In genomic region chr15:36362508-36362907, GRCh38 we compare ENCODE assay signal across 25 cellular contexts.
A peak's percentile ranks its signal among the peaks of the same experiment; 100 is the strongest.
DNase-seq lines count a peak whose midpoint lies in the region; ATAC-seq and TF ChIP-seq lines count a peak whose summit lies in the region.
"Had no signal": no experiment of that assay in that cellular context is flagged by ENCODE, and none has a peak within 500 bp of the region (broad histone marks: within the 10 kb centered on the region; RNA-seq: fewer than 3 reads in every experiment).

No MANE protein-coding gene starts in this region.

- BruUV-seq in IMR-90 (replicated peaks; lab: Mats Ljungman, UMichigan): no TSS peak

- peak overlapping the region; percentile 97 for H3K4ac ChIP-seq in IMR-90 (ENCODE audit: low read depth, low read length)

- no peak overlapping the region for H3K9ac ChIP-seq in IMR-90 (ENCODE audit: low read depth, low read length)
- H3K9ac ChIP-seq in fibroblast of lung (ENCODE audit: insufficient read depth, low read length): no peak overlapping the region

- H3K4me2 ChIP-seq in IMR-90 (ENCODE audit: low read depth, low read length) (no peak overlapping the region; the same call in 1 of the 2 replicates), fibroblast of lung (ENCODE audit: extremely low read depth, insufficient read depth, low read length) (no peak overlapping the region)

- no peaks in the 10 kb centered on the region for H3K36me3 ChIP-seq in IMR-90 (ENCODE audit: control insufficient read depth, insufficient read depth, low read length)
- no peaks in the 10 kb centered on the region for H3K36me3 ChIP-seq in fibroblast of lung (ENCODE audit: control insufficient read depth, insufficient read depth, low read length)
- H3K36me3 ChIP-seq: esophagus muscularis mucosa, HAP-1, transverse colon had no signal

- H3K27ac Mint-ChIP-seq in mesothelial cell of epicardium: peak overlapping the region; percentile 86
- H3K27ac Mint-ChIP-seq: CD4-positive, CD25-positive, alpha-beta regulatory T cell had no signal

- peak overlapping the region; percentile 97 for H2AK5ac ChIP-seq in IMR-90 (ENCODE audit: low read depth, low read length)

- POLR2A ChIA-PET in IMR-90 (lab: Charles Lee; ENCODE audit: unreplicated experiment): no interaction called here

- H3K9me1 ChIP-seq in IMR-90 (ENCODE audit: insufficient read depth, low read length): peaks cover 15% of the 10 kb centered on the region

- peak overlapping the region; percentile 82 to 95 for H4K8ac ChIP-seq in IMR-90 (ENCODE audit: low read depth in 2 of 2, low read length in 2 of 2)

- peak overlapping the region; percentile 99 for H2BK20ac ChIP-seq in IMR-90 (ENCODE audit: low read depth, low read length)

- peak overlapping the region; percentile 59; the same call in 1 of the 2 replicates for H3K18ac ChIP-seq in IMR-90 (ENCODE audit: low read depth, low read length)

- intact Hi-C loops in IMR-90 (cut with micrococcal nuclease): no loop called here

- no peaks in the 10 kb centered on the region for H3K27me3 Mint-ChIP-seq in mesothelial cell of epicardium (ENCODE audit: low read depth)
- H3K27me3 Mint-ChIP-seq: CD4-positive, CD25-positive, alpha-beta regulatory T cell had no signal

- TF ChIP-seq CTCF in AG10803 (conservative IDR thresholded peaks at IDR 0.05; ENCODE audit: low read length) (no peak), IMR-90 (conservative IDR thresholded peaks at IDR 0.05; ENCODE audit: low read depth, low read length) (no peak), fibroblast of lung (conservative IDR thresholded peaks at IDR 0.05 in 1 of 2, IDR thresholded peaks at IDR 0.05 in 1 of 2; ENCODE audit: low read depth in 1 of 2, low read length in 2 of 2) (no peak), mesothelial cell of epicardium (IDR thresholded peaks at IDR 0.05; ENCODE audit: unreplicated experiment) (no peak)

- H2BK5ac ChIP-seq in IMR-90 (ENCODE audit: low read depth, low read length, poor library complexity, severe bottlenecking): peak overlapping the region; percentile 93

- dilution Hi-C loops in IMR-90 (cut with HindIII; ENCODE audit: low sequenced_read_pairs, unreplicated experiment): no loop called here

- TF ChIP-seq RAD21 in IMR-90 (IDR thresholded peaks at IDR 0.05; ENCODE audit: low read length): no peak

- no peaks in the 10 kb centered on the region for H3K9me3 Mint-ChIP-seq in mesothelial cell of epicardium

- in situ Hi-C loops in IMR-90 (cut with MboI; ENCODE audit: low sequenced_read_pairs): no loop called here

- H3K27me3 ChIP-seq in IMR-90 (ENCODE audit: control insufficient read depth, insufficient read depth, low read length) (no peaks in the 10 kb centered on the region), fibroblast of lung (ENCODE audit: control insufficient read depth, insufficient read depth, low read length) (no peaks in the 10 kb centered on the region)
- H3K27me3 ChIP-seq: esophagus muscularis mucosa, transverse colon had no signal

- CTCF ChIA-PET in IMR-90 (lab: Yijun Ruan, JAX): no interaction called here

- no peak for TF ChIP-seq POLR2A in IMR-90 (IDR thresholded peaks at IDR 0.05; ENCODE audit: low read depth, low read length)

- peak overlapping the region; percentile 97 for H2BK120ac ChIP-seq in IMR-90 (ENCODE audit: low read depth, low read length)

- H3K36me3 Mint-ChIP-seq in mesothelial cell of epicardium: no peaks in the 10 kb centered on the region
- H3K36me3 Mint-ChIP-seq: CD4-positive, CD25-positive, alpha-beta regulatory T cell had no signal

- peak overlapping the region; percentile 100; the same call in 2 of the 3 replicates for H2BK15ac ChIP-seq in IMR-90 (ENCODE audit: low read depth, low read length)

- H3K79me2 ChIP-seq in fibroblast of lung (ENCODE audit: control insufficient read depth, insufficient read depth, low read length): no peaks in the 10 kb centered on the region

- H3K4me3 ChIP-seq in AG10803 (ENCODE audit: low read length): no peak overlapping the region
- H3K4me3 ChIP-seq in IMR-90 (ENCODE audit: insufficient read depth, low read depth, low read length): no peak overlapping the region
- no peak overlapping the region for H3K4me3 ChIP-seq in fibroblast of lung (replicated peaks in 1 of 4; ENCODE audit: control extremely low read depth in 1 of 4, insufficient read depth in 1 of 4, low read depth in 3 of 4, low read length in 4 of 4)
- H3K4me3 ChIP-seq: esophagus muscularis mucosa, HAP-1, mucosa of descending colon, transverse colon had no signal

- H3K4me1 ChIP-seq in IMR-90 (ENCODE audit: control insufficient read depth, insufficient read depth, low read length) (peaks cover 12% of the 10 kb centered on the region), fibroblast of lung (ENCODE audit: control insufficient read depth, extremely low read depth, insufficient read depth, low read length) (peaks cover 14% of the 10 kb centered on the region)
- H3K4me1 ChIP-seq: HAP-1 had no signal

- H4K20me1 ChIP-seq in IMR-90 (ENCODE audit: insufficient read depth, low read length) (no peaks in the 10 kb centered on the region), fibroblast of lung (ENCODE audit: control insufficient read depth, extremely low read depth, insufficient read depth, low read length) (no peaks in the 10 kb centered on the region)

- peak overlapping the region; percentile 91 for H3K14ac ChIP-seq in IMR-90 (replicated peaks; ENCODE audit: low read depth, low read length)

- H2AFZ ChIP-seq in IMR-90 (replicated peaks; ENCODE audit: low read length, poor library complexity) (peak overlapping the region; percentile 73), fibroblast of lung (ENCODE audit: low read length) (peak overlapping the region; percentile 29)

- H2AK9ac ChIP-seq in IMR-90 (replicated peaks; ENCODE audit: low read depth, low read length, poor library complexity): peak overlapping the region; percentile 70

- H3K23ac ChIP-seq in IMR-90 (ENCODE audit: low read depth, low read length): peak overlapping the region; percentile 89

- no peak overlapping the region for H3K4me3 Mint-ChIP-seq in mesothelial cell of epicardium
- H3K4me3 Mint-ChIP-seq: CD4-positive, CD25-positive, alpha-beta regulatory T cell had no signal

- H4K91ac ChIP-seq in IMR-90 (ENCODE audit: insufficient read depth, low read depth, low read length): peak overlapping the region; percentile 95

- ATAC-seq in IMR-90 (ENCODE audit: low read depth): no peak; the same call in 1 of the 2 replicates
- ATAC-seq in HG03342 (IDR thresholded peaks at IDR 0.05; ENCODE audit: unreplicated experiment): no peak
- ATAC-seq: mucosa of descending colon; sciatic nerve; stimulated activated naive CD8-positive, alpha-beta T cell treated with anti-CD3 and anti-CD28 coated beads, Interleukin-15, Interleukin-2, amounts not matched to agents 100 U/mL and 50 U/mL, for 24 hours had no signal

- H3K27ac ChIP-seq in IMR-90 (ENCODE audit: insufficient read depth, low read length) (peak overlapping the region; percentile 7; the same call in 1 of the 2 replicates), fibroblast of lung (ENCODE audit: insufficient read depth, low read length) (no peak overlapping the region)
- H3K27ac ChIP-seq: esophagus muscularis mucosa, HL-60, transverse colon had no signal

- H3K9me3 ChIP-seq in IMR-90 (ENCODE audit: control insufficient read depth, insufficient read depth, low read length) (no peaks in the 10 kb centered on the region), fibroblast of lung (ENCODE audit: control insufficient read depth, insufficient read depth, low read depth, low read length) (no peaks in the 10 kb centered on the region)
- H3K9me3 ChIP-seq: esophagus muscularis mucosa, HAP-1, mucosa of descending colon, transverse colon had no signal

- H3K79me1 ChIP-seq in IMR-90 (ENCODE audit: low read depth in 1 of 2, low read length in 2 of 2): no peaks in the 10 kb centered on the region; a peak in 1 of 4 replicates

- H3K56ac ChIP-seq in IMR-90 (ENCODE audit: extremely low read depth, insufficient read depth, low read length): peak overlapping the region; percentile 69

- peak overlapping the region; percentile 28; the same call in 1 of the 2 replicates for H4K5ac ChIP-seq in IMR-90 (ENCODE audit: low read depth, low read length)

- no CpG with 5 or more reads among the region's 7 CpGs for WGBS in IMR-90 (ENCODE audit: extremely low coverage in 2 of 2, insufficient read length in 1 of 2), 2 experiments

- peaks cover 80% of the 10 kb centered on the region for H3K4me1 Mint-ChIP-seq in mesothelial cell of epicardium
- H3K4me1 Mint-ChIP-seq: CD4-positive, CD25-positive, alpha-beta regulatory T cell had no signal

- peak; percentile 79 for DNase-seq in AG10803 (ENCODE audit: low read depth)
- DNase-seq in IMR-90: peak; percentile 24
- DNase-seq in fibroblast of lung (ENCODE audit: low read depth in 2 of 2): peak in 1 of 2 donors; percentile 82
- no peak for DNase-seq in mesothelial cell of epicardium (ENCODE audit: low spot score in 2 of 2, unreplicated experiment in 2 of 2)
- no peak for DNase-seq in DMS53 (lab: John Stamatoyannopoulos, UW)
- DNase-seq in HUDEP-2 (lab: John Stamatoyannopoulos, UW; ENCODE audit: unreplicated experiment in 76 of 76): no peak
- no peak for DNase-seq in COR-L47 (lab: John Stamatoyannopoulos, UW)
- DNase-seq: ACHN; activated CD4-positive, CD25-positive, alpha-beta regulatory T cell treated with anti-CD3 and anti-CD28 coated beads, Interleukin-2, amount 50 U/mL, for 72 hours; CD4-positive, CD25-positive, alpha-beta regulatory T cell; central memory CD4-positive, alpha-beta T cell; DND-41; mucosa of descending colon; NCI-H2029; NCI-H524 treated with DMSO at 0.1 percent for 48 hours; occipital lobe; SIG-M5; stimulated activated CD4-positive, alpha-beta T cell treated with anti-CD3 and anti-CD28 coated beads, Interleukin-1b, Interleukin-23, amount 100 ng/mL, for 48 hours; stimulated activated naive CD8-positive, alpha-beta T cell treated with anti-CD3 and anti-CD28 coated beads, Interleukin-15, Interleukin-2, amounts not matched to agents 100 U/mL and 50 U/mL, for 24 hours; transverse colon had no signal

TF ChIP-seq in IMR-90, 13 proteins besides CTCF, POLR2A, EP300 and RAD21 (continues in another document):
- no peak for TF ChIP-seq CHD1 (IDR thresholded peaks at IDR 0.05; ENCODE audit: low read depth, low read length)
- TF ChIP-seq CEBPB (IDR thresholded peaks at IDR 0.05; ENCODE audit: low read depth, low read length): no peak
- TF ChIP-seq MAFK (IDR thresholded peaks at IDR 0.05; ENCODE audit: low read depth, low read length): no peak
- no peak for TF ChIP-seq ELK1 (IDR thresholded peaks at IDR 0.05; ENCODE audit: borderline replicate concordance, low read depth, low read length)
- no peak for TF ChIP-seq NFE2L2 (IDR thresholded peaks at IDR 0.05; ENCODE audit: low read depth, low read length)
- no peak for TF ChIP-seq FOS (IDR thresholded peaks at IDR 0.05; ENCODE audit: low read depth, low read length)

Comparison
In these comparisons a context has a peak if more than half of its experiments do, and no peak if none do; other contexts are left out.
1. DNase-seq: peak in AG10803 (single experiment) and IMR-90 (single experiment); none in mesothelial cell of epicardium (0 of 2), DMS53 (single experiment), HUDEP-2 (0 of 76) and COR-L47 (single experiment).